Comparison of ENCODE assay signal across 9 cellular contexts in the genomic region with DNA sequence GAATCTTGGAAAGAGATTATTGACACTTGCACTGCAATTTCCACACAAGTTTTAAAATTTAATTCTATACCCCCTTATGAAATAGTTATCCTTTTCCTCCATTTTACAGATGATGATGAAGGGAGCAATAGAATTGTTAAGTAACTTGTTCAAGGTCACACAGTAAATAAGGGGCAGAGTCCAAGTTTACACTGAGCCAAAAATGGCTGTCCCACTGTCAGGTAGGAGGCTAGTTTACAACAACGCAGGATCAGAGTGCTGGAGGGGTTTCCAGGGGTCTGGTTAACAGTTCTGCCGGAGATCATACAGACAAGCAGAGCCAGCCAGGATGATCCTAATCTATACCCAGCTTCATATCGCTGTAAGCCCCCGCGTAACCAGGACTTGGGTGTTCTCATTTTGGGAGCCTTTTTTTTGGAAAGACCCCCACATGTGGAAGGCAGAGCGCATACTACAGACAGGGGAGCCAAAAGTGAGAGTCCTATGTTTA. TPM values are rescaled to one million over a fixed set of nuclear protein-coding genes. Genes with fewer than 3 reads are reported as not detected.
DNase-seq lines count a peak whose midpoint lies in the region; ATAC-seq and TF ChIP-seq lines count a peak whose summit lies in the region.
"Had no signal": no experiment of that assay in that cellular context is flagged by ENCODE, and none has a peak within 500 bp of the region (broad histone marks: within the 10 kb centered on the region; RNA-seq: fewer than 3 reads in every experiment).

No MANE protein-coding gene starts in this region.

- peak overlapping the region; percentile 67 for H3K4me3 Mint-ChIP-seq in activated naive CD8-positive, alpha-beta T cell

- H3K36me3 ChIP-seq in HUES64 (ENCODE audit: insufficient read depth, low read length) (no peaks in the 10 kb centered on the region), smooth muscle cell (ENCODE audit: low read depth) (no peaks in the 10 kb centered on the region)
- H3K36me3 ChIP-seq: adrenal gland had no signal

- H3K4me1 ChIP-seq in HUES64 (ENCODE audit: insufficient read depth, low read length) (peaks cover 44% of the 10 kb centered on the region), smooth muscle cell (ENCODE audit: low read depth) (peaks cover 44% of the 10 kb centered on the region)

- H4K20me1 ChIP-seq in smooth muscle cell (ENCODE audit: low read depth): peaks cover 43% of the 10 kb centered on the region

- DNase-seq in smooth muscle cell (lab: John Stamatoyannopoulos, UW; ENCODE audit: unreplicated experiment): no peak
- no peak for DNase-seq in nucleus accumbens (lab: John Stamatoyannopoulos, UW)
- DNase-seq in HT-29 (ENCODE audit: low spot score): no peak
- DNase-seq in DMS153 (lab: John Stamatoyannopoulos, UW): no peak

- peak overlapping the region; percentile 44; the same call in 1 of the 2 replicates for H3K9ac ChIP-seq in HUES64 (ENCODE audit: low read depth, low read length)
- peak overlapping the region; percentile 34 for H3K9ac ChIP-seq in smooth muscle cell (ENCODE audit: low read depth)

- H3K9me3 Mint-ChIP-seq in activated naive CD8-positive, alpha-beta T cell (ENCODE audit: low read depth): no peaks in the 10 kb centered on the region

- peaks cover 39% of the 10 kb centered on the region for H3K27me3 Mint-ChIP-seq in activated naive CD8-positive, alpha-beta T cell

- H3K4me2 ChIP-seq in smooth muscle cell: peak overlapping the region; percentile 94

- TF ChIP-seq CTCF in smooth muscle cell (IDR thresholded peaks at IDR 0.05; ENCODE audit: borderline replicate concordance, insufficient read depth, poor library complexity, severe bottlenecking): no peak

- H3K4me1 Mint-ChIP-seq in activated naive CD8-positive, alpha-beta T cell (ENCODE audit: low read depth): peaks cover 23% of the 10 kb centered on the region

- peaks cover 19% of the 10 kb centered on the region for H3F3A ChIP-seq in smooth muscle cell (ENCODE audit: low read depth)

- no peaks in the 10 kb centered on the region for H3K36me3 Mint-ChIP-seq in activated naive CD8-positive, alpha-beta T cell

- H3K27ac Mint-ChIP-seq in activated naive CD8-positive, alpha-beta T cell: no peak overlapping the region

- no peak for ATAC-seq in GM21576 (IDR thresholded peaks at IDR 0.05; ENCODE audit: unreplicated experiment)

- no peak overlapping the region for H3K27ac ChIP-seq in HUES64 (ENCODE audit: low read depth, low read length)
- H3K27ac ChIP-seq in smooth muscle cell (ENCODE audit: low read depth): no peak overlapping the region

- peaks cover 51% of the 10 kb centered on the region for H3K79me2 ChIP-seq in smooth muscle cell (ENCODE audit: low read depth)

- peaks cover 56% of the 10 kb centered on the region for H3K27me3 ChIP-seq in HUES64 (ENCODE audit: insufficient read depth, low read length)
- no peaks in the 10 kb centered on the region for H3K27me3 ChIP-seq in smooth muscle cell (ENCODE audit: low read depth)

- 30% methylated on average over 6 of the region's 6 CpGs for WGBS in HUES64
- 7% methylated on average over 6 of the region's 6 CpGs for WGBS in smooth muscle cell (ENCODE audit: low lambda C conversion rate)

- peak overlapping the region; percentile 92 for H2AFZ ChIP-seq in smooth muscle cell (ENCODE audit: low read depth)

- H3K9me3 ChIP-seq in HUES64 (ENCODE audit: insufficient read depth, low read depth, low read length): no peaks in the 10 kb centered on the region
- no peaks in the 10 kb centered on the region for H3K9me3 ChIP-seq in iPS-18c (ENCODE audit: control insufficient read depth, insufficient read depth, low read length)
- H3K9me3 ChIP-seq in smooth muscle cell (replicated peaks; ENCODE audit: low read depth): no peaks in the 10 kb centered on the region
- H3K9me3 ChIP-seq: adrenal gland had no signal

- H3K4me3 ChIP-seq in HUES64 (ENCODE audit: low read length) (peak overlapping the region; percentile 81), iPS-18c (ENCODE audit: insufficient read depth, low read depth, low read length) (peak overlapping the region; percentile 52), smooth muscle cell (peak overlapping the region; percentile 95)

RNA-seq across cellular contexts. Expression of a gene that starts 0.6 kb away (rescaled TPM):
- 14.5 TPM for polyA plus RNA-seq in HUES64 (2013, experiment 1 of 2)
- 13.3 TPM for polyA plus RNA-seq in HUES64 (2013, experiment 2 of 2)
- 89.6 and 92.7 TPM in 2 replicates for total RNA-seq in smooth muscle cell
- 115 and 142 TPM in 2 replicates for polyA plus RNA-seq in smooth muscle cell
- total RNA-seq in HT-29 (2014; rRNA removed; shearing (Covaris generic)): 0.21 and 0.51 TPM in 2 replicates

Comparison
In these comparisons a context has a peak if more than half of its experiments do, and no peak if none do; other contexts are left out.
1. RNA of a gene that starts 0.6 kb away (total RNA-seq): 89.6 to 92.7 TPM in smooth muscle cell; 0.21 to 0.51 TPM in HT-29; every median in the first group is over 10 times any median in the second.
2. Peak in every context shown above with its lines, with median percentiles within 50 percentile points of each other: H3K4me3 ChIP-seq.